21 cellular contexts compared by ENCODE assay signal in genomic region chr10:45220985-45221384, GRCh38.
DNase-seq lines count a peak whose midpoint lies in the region; ATAC-seq, FAIRE-seq and TF ChIP-seq lines count a peak whose summit lies in the region.
"Had no signal": no experiment of that assay in that cellular context is flagged by ENCODE, and none has a peak within 500 bp of the region (broad histone marks: within the 10 kb centered on the region; RNA-seq: fewer than 3 reads in every experiment).

No MANE protein-coding gene starts in this region.

- in situ Hi-C loops in K562 (cut with MboI), result no loop called here

- H3K4me2 ChIP-seq in K562 (ENCODE audit: insufficient read depth, low read length) (no peak overlapping the region), neural progenitor cell (no peak overlapping the region)

- no peak overlapping the region for H2AFZ ChIP-seq in K562 (ENCODE audit: low read depth, low read length)
- no peak overlapping the region for H2AFZ ChIP-seq in neural progenitor cell (replicated peaks)
- H2AFZ ChIP-seq: GM23248 had no signal

- DNase-seq in NCI-H748 (lab: John Stamatoyannopoulos, UW; ENCODE audit: unreplicated experiment), result peak; percentile 3
- DNase-seq in NCI-H748 treated with DMSO at 0.1 percent for 48 hours (lab: John Stamatoyannopoulos, UW), result no peak
- DNase-seq in K562 (ENCODE audit: extremely low read depth in 1 of 4, low spot score in 3 of 4), result no peak
- peak; percentile 65 for DNase-seq in left kidney (ENCODE audit: low read depth, low spot score)
- DNase-seq in neural progenitor cell (ENCODE audit: low spot score), result no peak
- DNase-seq in activated T-cell treated with anti-CD3 and anti-CD28 coated beads, Interleukin-2, amount 50 U/mL, for 48 hours, result no peak
- no peak for DNase-seq in left ventricle myocardium inferior
- DNase-seq: C1 segment of cervical spinal cord; Calu3; CD4-positive, alpha-beta memory T cell; COR-L47; DMS79; EL; GDM1; GM23248; H7; HCEC 1CT had no signal

- CTCF ChIA-PET in K562 (lab: Yijun Ruan, JAX; ENCODE audit: low intra/inter-chr PET ratio), result no interaction called here

- POLR2A ChIA-PET in K562 (lab: Yijun Ruan, JAX), result interaction anchor here (0.7 to 1.8 kb wide), 4 partner anchors 9 to 234 kb away, joined by 3 to 5 read pairs (median 4); no protein-coding TSS in a partner anchor

- no peaks in the 10 kb centered on the region for H3F3A ChIP-seq in neural progenitor cell (ENCODE audit: low read depth)

- H3K36me3 ChIP-seq in K562 (ENCODE audit: control insufficient read depth, insufficient read depth, low read length) (no peaks in the 10 kb centered on the region), neural progenitor cell (no peaks in the 10 kb centered on the region), left ventricle myocardium inferior (no peaks in the 10 kb centered on the region)

- H3K27ac Mint-ChIP-seq in neural progenitor cell, result peak overlapping the region; percentile 71
- H3K27ac Mint-ChIP-seq: CD4-positive, alpha-beta memory T cell had no signal

- H3K9me3 ChIP-seq in K562 (replicated peaks; ENCODE audit: control insufficient read depth, insufficient read depth, low read depth, low read length) (no peaks in the 10 kb centered on the region), neural progenitor cell (ENCODE audit: low read depth) (no peaks in the 10 kb centered on the region), left ventricle myocardium inferior (replicated peaks) (no peaks in the 10 kb centered on the region)

- TF ChIP-seq EP300 in K562 (IDR thresholded peaks at IDR 0.05; ENCODE audit: low read length), result no peak

- no peak for TF ChIP-seq RAD21 in K562 (CRISPR knock-in tag; conservative IDR thresholded peaks at IDR 0.05 in 1 of 2, IDR thresholded peaks at IDR 0.05 in 1 of 2)

- FAIRE-seq in K562 (lab: Jason Lieb, UNC), result no peak
- FAIRE-seq: GM12878, GM19239, H1 had no signal

- no peak for TF ChIP-seq CTCF in K562 (IDR thresholded peaks at IDR 0.05 in 2 of 3, conservative IDR thresholded peaks at IDR 0.05 in 1 of 3; ENCODE audit: insufficient read depth in 2 of 3, low read depth in 1 of 3, low read length in 3 of 3)
- TF ChIP-seq CTCF in neural progenitor cell (IDR thresholded peaks at IDR 0.05), result no peak
- TF ChIP-seq CTCF in left ventricle myocardium inferior (IDR thresholded peaks at IDR 0.05; ENCODE audit: borderline replicate concordance), result no peak

- no peaks in the 10 kb centered on the region for H4K20me1 ChIP-seq in K562 (replicated peaks; ENCODE audit: control insufficient read depth, insufficient read depth, low read length)
- H4K20me1 ChIP-seq in neural progenitor cell (ENCODE audit: low read depth), result no peaks in the 10 kb centered on the region

- H3K4me1 Mint-ChIP-seq in neural progenitor cell, result peaks cover 9% of the 10 kb centered on the region
- H3K4me1 Mint-ChIP-seq: CD4-positive, alpha-beta memory T cell had no signal

- no peaks in the 10 kb centered on the region for H3K79me2 ChIP-seq in K562 (ENCODE audit: control insufficient read depth, insufficient read depth, low read length)
- H3K79me2 ChIP-seq in neural progenitor cell (ENCODE audit: low read depth), result no peaks in the 10 kb centered on the region

- no peak overlapping the region for H3K4me3 Mint-ChIP-seq in neural progenitor cell
- H3K4me3 Mint-ChIP-seq: CD4-positive, alpha-beta memory T cell had no signal

- no peak overlapping the region for H3K9ac ChIP-seq in K562 (ENCODE audit: insufficient read depth in 1 of 2, low read depth in 2 of 2, low read length in 2 of 2)
- no peak overlapping the region for H3K9ac ChIP-seq in neural progenitor cell
- H3K9ac ChIP-seq: GM23248 had no signal

- H3K27ac ChIP-seq in K562 (ENCODE audit: extremely low read depth, low read depth, low read length) (no peak overlapping the region), neural progenitor cell (no peak overlapping the region), left ventricle myocardium inferior (replicated peaks) (no peak overlapping the region)
- H3K27ac ChIP-seq: GM23248 had no signal

- peaks cover 2% of the 10 kb centered on the region for H3K27me3 Mint-ChIP-seq in neural progenitor cell (ENCODE audit: insufficient read depth, low read depth)

- H3K9me1 ChIP-seq in K562 (ENCODE audit: control insufficient read depth, insufficient read depth, low read length), result no peaks in the 10 kb centered on the region

- intact Hi-C loops in K562 (cut with micrococcal nuclease) (no loop called here), left ventricle myocardium inferior (cut with micrococcal nuclease) (no loop called here)

- BruUV-seq in K562 (replicated peaks; lab: Mats Ljungman, UMichigan), result no TSS peak

- TF ChIP-seq POLR2A in K562 (conservative IDR thresholded peaks at IDR 0.05), result no peak

- H3K36me3 Mint-ChIP-seq in neural progenitor cell, result no peaks in the 10 kb centered on the region
- H3K36me3 Mint-ChIP-seq: CD4-positive, alpha-beta memory T cell had no signal

- no peak overlapping the region for H3K4me3 ChIP-seq in K562
- no peak overlapping the region for H3K4me3 ChIP-seq in neural progenitor cell
- H3K4me3 ChIP-seq in left ventricle myocardium inferior, result no peak overlapping the region
- H3K4me3 ChIP-seq: GM12878, GM23248 had no signal

- H3K4me1 ChIP-seq in K562 (replicated peaks in 1 of 2; ENCODE audit: control insufficient read depth in 2 of 2, insufficient read depth in 2 of 2, low read length in 2 of 2), result peaks cover 0 to 9% of the 10 kb centered on the region in 2 experiments; a peak in 2 of 5 replicates
- H3K4me1 ChIP-seq in neural progenitor cell, result no peaks in the 10 kb centered on the region
- H3K4me1 ChIP-seq in left ventricle myocardium inferior, result no peaks in the 10 kb centered on the region

- H3K27me3 ChIP-seq in K562 (ENCODE audit: control insufficient read depth in 2 of 2, insufficient read depth in 2 of 2, low read length in 2 of 2) (peaks cover 20 to 24% of the 10 kb centered on the region in 2 experiments; a peak in 4 of 5 replicates), neural progenitor cell (no peaks in the 10 kb centered on the region), left ventricle myocardium inferior (ENCODE audit: low read depth) (peaks cover 21% of the 10 kb centered on the region)

- no peak for ATAC-seq in K562
- no peak for ATAC-seq in HG03025 (IDR thresholded peaks at IDR 0.05; ENCODE audit: low FRiP score, unreplicated experiment)
- ATAC-seq: GM12878 had no signal

- H3K9me3 Mint-ChIP-seq in neural progenitor cell, result no peaks in the 10 kb centered on the region

TF ChIP-seq in K562, 482 proteins besides CTCF, POLR2A, EP300 and RAD21:
- TF ChIP-seq MNT (conservative IDR thresholded peaks at IDR 0.05) (no peak), RERE (CRISPR knock-in tag; IDR thresholded peaks at IDR 0.05; ENCODE audit: borderline replicate concordance) (no peak), ZNF384 (IDR thresholded peaks at IDR 0.05; ENCODE audit: low read depth, low read length) (peak; percentile 40), ZNF124 (CRISPR knock-in tag; IDR thresholded peaks at IDR 0.05) (no peak), RFX1 (IDR thresholded peaks at IDR 0.05) (peak; percentile 55), BDP1 (IDR thresholded peaks at IDR 0.05; ENCODE audit: insufficient read depth, insufficient read length) (no peak)

Comparison
In these comparisons a context has a peak if more than half of its experiments do, and no peak if none do; other contexts are left out.
1. DNase-seq: peak in NCI-H748 (single experiment) and left kidney (single experiment); none in NCI-H748 treated with DMSO at 0.1 percent for 48 hours (single experiment), K562 (0 of 4), neural progenitor cell (single experiment), activated T-cell treated with anti-CD3 and anti-CD28 coated beads, Interleukin-2, amount 50 U/mL, for 48 hours (0 of 2) and left ventricle myocardium inferior (single experiment).